ENCODE assay signal across 31 cellular contexts in the genomic region with DNA sequence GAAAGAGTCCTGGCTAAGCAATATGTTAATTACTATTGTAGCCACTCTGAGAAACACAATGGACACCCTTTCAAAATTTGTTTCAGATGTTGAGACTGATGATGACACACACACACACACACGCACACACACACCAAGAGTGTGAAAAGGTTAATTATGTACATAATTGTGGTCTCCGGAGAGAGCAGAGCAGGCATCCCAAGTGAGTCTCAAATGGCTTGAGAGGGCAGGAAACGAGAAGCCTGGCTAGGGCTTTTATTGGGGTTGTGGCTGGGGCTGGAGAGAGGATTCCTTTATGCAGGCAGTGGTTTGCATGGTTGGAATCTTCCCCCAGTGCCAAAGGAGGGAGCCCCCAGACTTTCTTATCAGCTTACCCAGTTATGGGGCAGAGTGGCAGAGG. TPM values are rescaled to one million over a fixed set of nuclear protein-coding genes. Genes with fewer than 3 reads are reported as not detected.
DNase-seq lines count a peak whose midpoint lies in the region; ATAC-seq, FAIRE-seq and TF ChIP-seq lines count a peak whose summit lies in the region.
"Had no signal": no experiment of that assay in that cellular context is flagged by ENCODE, and none has a peak within 500 bp of the region (broad histone marks: within the 10 kb centered on the region; RNA-seq: fewer than 3 reads in every experiment).

No MANE protein-coding gene starts in this region.

- in situ Hi-C loops in astrocyte of the cerebellum (cut with HindIII; ENCODE audit: low sequenced_read_pairs), result no loop called here

- H3K27ac ChIP-seq in ACC112 (ENCODE audit: low read depth, low read length) (peak overlapping the region; percentile 85), keratinocyte (ENCODE audit: control insufficient read depth, insufficient read depth, low read length) (peak overlapping the region; percentile 4), body of pancreas (no peak overlapping the region)
- H3K27ac ChIP-seq: colonic mucosa, esophagus muscularis mucosa, hepatocyte, lower lobe of right lung, prostate gland had no signal

- TF ChIP-seq CTCF in HFFc6 (IDR thresholded peaks at IDR 0.05) (no peak), astrocyte of the cerebellum (IDR thresholded peaks at IDR 0.05; ENCODE audit: low read depth, low read length, missing control alignments) (no peak), keratinocyte (optimal IDR thresholded peaks at IDR 0.05 in 1 of 3, IDR thresholded peaks at IDR 0.05 in 1 of 3, conservative IDR thresholded peaks at IDR 0.05 in 1 of 3; ENCODE audit: extremely low read depth in 1 of 3, insufficient read depth in 2 of 3, low read length in 3 of 3) (no peak), body of pancreas (IDR thresholded peaks at IDR 0.05) (no peak)

- WGBS in body of pancreas, 2 donors, result 36 to 46% methylated on average over 3 of the region's 3 CpGs

- H2AFZ ChIP-seq in ACC112 (ENCODE audit: low read length, unreplicated experiment), result no peak overlapping the region
- no peak overlapping the region for H2AFZ ChIP-seq in keratinocyte (ENCODE audit: control insufficient read depth, low read length)
- H2AFZ ChIP-seq: hepatocyte had no signal

- H3K9me3 Mint-ChIP-seq in HFFc6, result no peaks in the 10 kb centered on the region
- H3K9me3 Mint-ChIP-seq in stimulated activated effector memory CD8-positive, alpha-beta T cell treated with anti-CD3 and anti-CD28 coated beads, Interleukin-12 subunit alpha, Interleukin-12 subunit beta, amount 100 ng/mL, for 72 hours, result no peaks in the 10 kb centered on the region
- H3K9me3 Mint-ChIP-seq: activated naive CD8-positive, alpha-beta T cell treated with anti-CD3 and anti-CD28 coated beads, Interleukin-2, amount 50 U/mL, for 24 hours; T-cell had no signal

- no peaks in the 10 kb centered on the region for H4K20me1 ChIP-seq in keratinocyte (ENCODE audit: control insufficient read depth, extremely low read depth, insufficient read depth, low read length)

- H3K4me3 Mint-ChIP-seq in HFFc6, result peak overlapping the region; percentile 45
- H3K4me3 Mint-ChIP-seq in stimulated activated effector memory CD8-positive, alpha-beta T cell treated with anti-CD3 and anti-CD28 coated beads, Interleukin-12 subunit alpha, Interleukin-12 subunit beta, amount 100 ng/mL, for 72 hours, result no peak overlapping the region
- H3K4me3 Mint-ChIP-seq: activated CD8-positive, alpha-beta T cell treated with anti-CD3 and anti-CD28 coated beads, Interleukin-2, amount 10 ng/mL, durations not matched to agents 7 days and 5 days; activated naive CD8-positive, alpha-beta T cell treated with anti-CD3 and anti-CD28 coated beads, Interleukin-2, amount 50 U/mL, for 24 hours; T-cell had no signal

- H3K9ac ChIP-seq in keratinocyte (ENCODE audit: control insufficient read depth, extremely low read depth, insufficient read depth, low read length), result no peak overlapping the region

- no peak overlapping the region for H3K4me3 ChIP-seq in ACC112 (ENCODE audit: low read depth, low read length)
- no peak overlapping the region for H3K4me3 ChIP-seq in astrocyte of the cerebellum (ENCODE audit: low read depth, low read length)
- no peak overlapping the region for H3K4me3 ChIP-seq in keratinocyte (ENCODE audit: control insufficient read depth in 2 of 3, extremely low read depth in 1 of 3, insufficient read depth in 2 of 3, low read depth in 1 of 3, low read length in 3 of 3)
- no peak overlapping the region for H3K4me3 ChIP-seq in body of pancreas
- H3K4me3 ChIP-seq: colonic mucosa, esophagus muscularis mucosa, HAP-1, hepatocyte, lower lobe of right lung, prostate gland had no signal

- H3K9me3 ChIP-seq in keratinocyte (ENCODE audit: control insufficient read depth, low read depth, low read length), result no peaks in the 10 kb centered on the region
- no peaks in the 10 kb centered on the region for H3K9me3 ChIP-seq in body of pancreas
- H3K9me3 ChIP-seq: BE2C, colonic mucosa, esophagus muscularis mucosa, HAP-1, lower lobe of right lung, prostate gland had no signal

- no peak for ATAC-seq in HG03342 (IDR thresholded peaks at IDR 0.05; ENCODE audit: unreplicated experiment)
- ATAC-seq in body of pancreas, result no peak
- ATAC-seq in stimulated activated effector memory CD8-positive, alpha-beta T cell treated with anti-CD3 and anti-CD28 coated beads, Interleukin-12 subunit alpha, Interleukin-12 subunit beta, amount 100 ng/mL, for 72 hours, result no peak
- ATAC-seq: activated CD8-positive, alpha-beta T cell treated with anti-CD3 and anti-CD28 coated beads, Interleukin-2, amount 10 ng/mL, durations not matched to agents 7 days and 5 days; activated naive CD8-positive, alpha-beta T cell treated with anti-CD3 and anti-CD28 coated beads, Interleukin-2, amount 50 U/mL, for 24 hours; lower lobe of right lung; Panc1; T-cell had no signal

- H3K4me1 ChIP-seq in ACC112 (ENCODE audit: control insufficient read depth, insufficient read depth, low read length, unreplicated experiment), result peaks cover 27% of the 10 kb centered on the region
- peaks cover 17% of the 10 kb centered on the region for H3K4me1 ChIP-seq in keratinocyte (ENCODE audit: control insufficient read depth, extremely low read depth, insufficient read depth, low read length)
- H3K4me1 ChIP-seq in body of pancreas, result no peaks in the 10 kb centered on the region
- H3K4me1 ChIP-seq: BE2C, colonic mucosa, esophagus muscularis mucosa, HAP-1, lower lobe of right lung, prostate gland had no signal

- no peaks in the 10 kb centered on the region; the same call in 1 of the 2 replicates for H3K27me3 Mint-ChIP-seq in HFFc6 (ENCODE audit: insufficient read depth)

- FAIRE-seq in keratinocyte (lab: Jason Lieb, UNC), result no peak
- FAIRE-seq: A204.1, GM12891 had no signal

- intact Hi-C loops in body of pancreas (cut with DNase I), result no loop called here

- peaks cover 53% of the 10 kb centered on the region for H3K4me1 Mint-ChIP-seq in HFFc6 (ENCODE audit: low read depth)
- peaks cover 7% of the 10 kb centered on the region for H3K4me1 Mint-ChIP-seq in stimulated activated effector memory CD8-positive, alpha-beta T cell treated with anti-CD3 and anti-CD28 coated beads, Interleukin-12 subunit alpha, Interleukin-12 subunit beta, amount 100 ng/mL, for 72 hours
- H3K4me1 Mint-ChIP-seq: activated naive CD8-positive, alpha-beta T cell treated with anti-CD3 and anti-CD28 coated beads, Interleukin-2, amount 50 U/mL, for 24 hours; T-cell had no signal

- no peaks in the 10 kb centered on the region for H3K79me2 ChIP-seq in ACC112 (ENCODE audit: control insufficient read depth, insufficient read depth, low read length, unreplicated experiment)
- no peaks in the 10 kb centered on the region for H3K79me2 ChIP-seq in keratinocyte (ENCODE audit: control insufficient read depth, insufficient read depth, low read length)
- H3K79me2 ChIP-seq: hepatocyte had no signal

- peak overlapping the region; percentile 81 for H3K27ac Mint-ChIP-seq in HFFc6
- H3K27ac Mint-ChIP-seq in stimulated activated effector memory CD8-positive, alpha-beta T cell treated with anti-CD3 and anti-CD28 coated beads, Interleukin-12 subunit alpha, Interleukin-12 subunit beta, amount 100 ng/mL, for 72 hours, result no peak overlapping the region
- H3K27ac Mint-ChIP-seq: activated CD8-positive, alpha-beta T cell treated with anti-CD3 and anti-CD28 coated beads, Interleukin-2, amount 10 ng/mL, durations not matched to agents 7 days and 5 days; activated naive CD8-positive, alpha-beta T cell treated with anti-CD3 and anti-CD28 coated beads, Interleukin-2, amount 50 U/mL, for 24 hours; T-cell had no signal

- H3K9me1 ChIP-seq in keratinocyte (ENCODE audit: control insufficient read depth, extremely low read depth, insufficient read depth, low read length), result no peaks in the 10 kb centered on the region

- H3K27me3 ChIP-seq in ACC112 (ENCODE audit: insufficient read depth, low read length) (no peaks in the 10 kb centered on the region), keratinocyte (ENCODE audit: control insufficient read depth, extremely low read depth, insufficient read depth, low read length) (no peaks in the 10 kb centered on the region), body of pancreas (no peaks in the 10 kb centered on the region)
- H3K27me3 ChIP-seq: colonic mucosa, hepatocyte had no signal

- H3K36me3 Mint-ChIP-seq in HFFc6 (ENCODE audit: low read depth), result no peaks in the 10 kb centered on the region
- no peaks in the 10 kb centered on the region for H3K36me3 Mint-ChIP-seq in stimulated activated effector memory CD8-positive, alpha-beta T cell treated with anti-CD3 and anti-CD28 coated beads, Interleukin-12 subunit alpha, Interleukin-12 subunit beta, amount 100 ng/mL, for 72 hours
- H3K36me3 Mint-ChIP-seq: T-cell had no signal

- H3K36me3 ChIP-seq in ACC112 (ENCODE audit: insufficient read depth, low read length) (no peaks in the 10 kb centered on the region), keratinocyte (ENCODE audit: control insufficient read depth in 2 of 2, extremely low read depth in 1 of 2, insufficient read depth in 2 of 2, low read length in 2 of 2) (no peaks in the 10 kb centered on the region), body of pancreas (replicated peaks in 1 of 2; ENCODE audit: insufficient read depth in 1 of 2, low read depth in 2 of 2) (no peaks in the 10 kb centered on the region)
- H3K36me3 ChIP-seq: BE2C, colonic mucosa, esophagus muscularis mucosa, HAP-1, lower lobe of right lung, prostate gland had no signal

- no peak overlapping the region for H3K4me2 ChIP-seq in keratinocyte (ENCODE audit: control insufficient read depth, extremely low read depth, insufficient read depth, low read depth, low read length)
- H3K4me2 ChIP-seq: hepatocyte had no signal

- TF ChIP-seq POLR2A in body of pancreas (IDR thresholded peaks at IDR 0.05), result no peak

- dilution Hi-C loops in keratinocyte (cut with MboI; ENCODE audit: extremely low pct_ligation_motif_present, low sequenced_read_pairs), result no loop called here

- DNase-seq in HFFc6, result no peak
- peak; percentile 42 for DNase-seq in astrocyte of the cerebellum (ENCODE audit: low read depth)
- DNase-seq in keratinocyte (ENCODE audit: low read depth, low spot score), result no peak
- DNase-seq in T-helper 1 cell, result no peak
- DNase-seq in body of pancreas, result no peak
- no peak for DNase-seq in stimulated activated effector memory CD8-positive, alpha-beta T cell treated with anti-CD3 and anti-CD28 coated beads, Interleukin-12 subunit alpha, Interleukin-12 subunit beta, amount 100 ng/mL, for 72 hours (ENCODE audit: low spot score in 2 of 2)
- DNase-seq: activated CD8-positive, alpha-beta T cell treated with anti-CD3 and anti-CD28 coated beads, Interleukin-2, amount 10 ng/mL, durations not matched to agents 7 days and 5 days; activated effector memory CD4-positive, alpha-beta T cell treated with Interleukin-2 at 50 U/mL for 16 hours; activated naive CD8-positive, alpha-beta T cell treated with anti-CD3 and anti-CD28 coated beads, Interleukin-2, amount 50 U/mL, for 24 hours; activated T-cell treated with anti-CD3 and anti-CD28 coated beads for 4 hours; BE2C; colonic mucosa; COR-L47; effector memory CD4-positive, alpha-beta T cell; lower lobe of right lung; MV-4-11; NCI-H146; NCI-H510A treated with DMSO at 0.1 percent for 48 hours; T-cell had no signal

RNA-seq across cellular contexts. Expression of a gene that starts 38.2 kb away (rescaled TPM):
- total RNA-seq in HFFc6 (2021; fragmentation: NEBNext Ultra II Directional; extraction: Animal tissue kit (Norgen Biotek cat#: 25700)), result not detected
- polyA plus RNA-seq in keratinocyte, result not detected in 3 replicates
- not detected for polyA plus RNA-seq in keratinocyte (2011; ENCODE audit: low read depth)
- not detected in 2 replicates for polyA plus RNA-seq in keratinocyte (2011; cell fraction: cytosol; rRNA removed)
- not detected in 2 replicates for polyA plus RNA-seq in keratinocyte (2011; cell fraction: nucleus; rRNA removed)
- not detected in 2 replicates for polyA plus RNA-seq in keratinocyte (2012; ENCODE audit: low replicate concordance)
- polyA minus RNA-seq in keratinocyte, result not detected in 3 replicates
- not detected for polyA minus RNA-seq in keratinocyte (2011; cell fraction: cytosol; rRNA and poly(A)+ RNA removed)
- polyA minus RNA-seq in keratinocyte (2011; cell fraction: nucleus; rRNA and poly(A)+ RNA removed), result not detected in 2 replicates
- not detected for total RNA-seq in body of pancreas
- total RNA-seq: activated CD8-positive, alpha-beta T cell treated with anti-CD3 and anti-CD28 coated beads, Interleukin-2, amount 10 ng/mL, durations not matched to agents 7 days and 5 days; colonic mucosa; esophagus muscularis mucosa; frontal cortex; hepatocyte; HT-29; lower lobe of right lung; T-cell; ureter had no signal
- polyA plus RNA-seq: hepatocyte had no signal

Comparison
In these comparisons a context has a peak if more than half of its experiments do, and no peak if none do; other contexts are left out.
1. H3K27ac ChIP-seq: peak in ACC112 (single experiment) and keratinocyte (single experiment); none in body of pancreas (0 of 4).